18 cellular contexts compared by ENCODE assay signal in genomic region chr19:56324425-56324824, GRCh38. TPM values are rescaled to one million over a fixed set of nuclear protein-coding genes. Genes with fewer than 3 reads are reported as not detected.
DNase-seq lines count a peak whose midpoint lies in the region; ATAC-seq lines count a peak whose summit lies in the region.
"Had no signal": no experiment of that assay in that cellular context is flagged by ENCODE, and none has a peak within 500 bp of the region (broad histone marks: within the 10 kb centered on the region; RNA-seq: fewer than 3 reads in every experiment).

No MANE protein-coding gene starts in this region.

- H3K27ac ChIP-seq in right cardiac atrium (ENCODE audit: low read length): no peak overlapping the region
- H3K27ac ChIP-seq: C4-2B had no signal

- H3K4me3 Mint-ChIP-seq in central memory CD8-positive, alpha-beta T cell: no peak overlapping the region

- no peaks in the 10 kb centered on the region for H3K9me3 Mint-ChIP-seq in central memory CD8-positive, alpha-beta T cell

- 33% methylated on average over 1 of the region's 1 CpG for WGBS in right cardiac atrium

- H3K27me3 Mint-ChIP-seq in central memory CD8-positive, alpha-beta T cell: peaks cover 20% of the 10 kb centered on the region

- peak overlapping the region; percentile 7 for H3K27ac Mint-ChIP-seq in central memory CD8-positive, alpha-beta T cell (ENCODE audit: low read depth)

- H3K27me3 ChIP-seq in right cardiac atrium (ENCODE audit: control insufficient read depth, insufficient read depth): no peaks in the 10 kb centered on the region

- H3K9me3 ChIP-seq in right cardiac atrium (ENCODE audit: control insufficient read depth, low read length): no peaks in the 10 kb centered on the region

- peak; percentile 53 for ATAC-seq in left ventricle myocardium superior
- no peak for ATAC-seq in right cardiac atrium
- ATAC-seq in central memory CD8-positive, alpha-beta T cell (replicated peaks; ENCODE audit: extremely low read depth, poor library complexity, severe bottlenecking): no peak
- ATAC-seq: Right ventricle myocardium inferior had no signal

- intact Hi-C loops in left ventricle myocardium superior (cut with micrococcal nuclease): no loop called here
- intact Hi-C loops in right cardiac atrium (cut with DNase I): no loop called here

- no peak overlapping the region for H3K4me3 ChIP-seq in right cardiac atrium (ENCODE audit: low read length)

- no peak for DNase-seq in left ventricle myocardium superior
- DNase-seq in right cardiac atrium: no peak
- DNase-seq in OCI-M1 (lab: John Stamatoyannopoulos, UW): peak; percentile 87
- DNase-seq in central memory CD8-positive, alpha-beta T cell (ENCODE audit: low spot score in 2 of 2): no peak
- DNase-seq in iPS-NIHi7 (ENCODE audit: extremely low spot score): no peak
- no peak for DNase-seq in SW 1271 (lab: John Stamatoyannopoulos, UW)
- no peak for DNase-seq in GOT3 (lab: John Stamatoyannopoulos, UW)
- DNase-seq: 8988T, DMS79, H7, NCI-H1694, NCI-H2081, NCI-H2171 treated with DMSO at 0.1 percent for 48 hours, NCI-H526 had no signal

- no peaks in the 10 kb centered on the region for H3K4me1 Mint-ChIP-seq in central memory CD8-positive, alpha-beta T cell

- H3K4me1 ChIP-seq in right cardiac atrium (ENCODE audit: control insufficient read depth, insufficient read depth, low read length): peaks cover 12% of the 10 kb centered on the region

- H3K36me3 Mint-ChIP-seq in central memory CD8-positive, alpha-beta T cell (ENCODE audit: insufficient read depth): peaks cover 2% of the 10 kb centered on the region

RNA-seq across cellular contexts. Expression of gene ZSCAN5A, which starts 9.8 kb away (rescaled TPM):
- total RNA-seq in left ventricle myocardium superior: 18.4 TPM
- 10 to 100 TPM; 18.2 to 25.8 (median 21.7) TPM for total RNA-seq in right cardiac atrium
- 16.5 TPM for polyA plus RNA-seq in right cardiac atrium

RNA-seq across cellular contexts. Expression of gene EDDM13, which starts 51.9 kb away (rescaled TPM):
- total RNA-seq in left ventricle myocardium superior (not detected), right cardiac atrium (not detected)
- 0.32 TPM for polyA plus RNA-seq in right cardiac atrium
- total RNA-seq: H7, Right ventricle myocardium inferior, SK-MEL-5 had no signal
- polyA plus RNA-seq: AG04450 had no signal
